10 cellular contexts compared by ENCODE assay signal in genomic region chr21:27772816-27773215, GRCh38.
"Had no signal": no experiment of that assay in that cellular context is flagged by ENCODE, and none has a peak within 500 bp of the region (broad histone marks: within the 10 kb centered on the region; RNA-seq: fewer than 3 reads in every experiment).

No MANE protein-coding gene starts in this region.

- H3K4me1 ChIP-seq: uterus had no signal

- DNase-seq: activated CD4-positive, alpha-beta T cell treated with anti-CD3 and anti-CD28 coated beads, Interleukin-2, amount 10 ng/mL, durations not matched to agents 7 days and 5 days; activated CD4-positive, CD25-positive, alpha-beta regulatory T cell; activated CD8-positive, alpha-beta memory T cell treated with anti-CD3 and anti-CD28 coated beads for 24 hours; activated naive CD4-positive, alpha-beta T cell treated with anti-CD3 and anti-CD28 coated beads for 36 hours; hippocampal formation; ovary; T-helper 2 cell; tibial artery; uterus had no signal

- H3K27ac ChIP-seq: esophagus muscularis mucosa, ovary, tibial artery, uterus had no signal

- H3K27me3 ChIP-seq: esophagus muscularis mucosa, ovary, tibial artery, uterus had no signal

- H3K9me3 ChIP-seq: esophagus muscularis mucosa, ovary, tibial artery, uterus had no signal

- H3K36me3 ChIP-seq: esophagus muscularis mucosa, ovary, tibial artery, uterus had no signal

- H3K4me3 ChIP-seq: esophagus muscularis mucosa, ovary, tibial artery, uterus had no signal
